8 cellular contexts compared by ENCODE assay signal in the genomic region with DNA sequence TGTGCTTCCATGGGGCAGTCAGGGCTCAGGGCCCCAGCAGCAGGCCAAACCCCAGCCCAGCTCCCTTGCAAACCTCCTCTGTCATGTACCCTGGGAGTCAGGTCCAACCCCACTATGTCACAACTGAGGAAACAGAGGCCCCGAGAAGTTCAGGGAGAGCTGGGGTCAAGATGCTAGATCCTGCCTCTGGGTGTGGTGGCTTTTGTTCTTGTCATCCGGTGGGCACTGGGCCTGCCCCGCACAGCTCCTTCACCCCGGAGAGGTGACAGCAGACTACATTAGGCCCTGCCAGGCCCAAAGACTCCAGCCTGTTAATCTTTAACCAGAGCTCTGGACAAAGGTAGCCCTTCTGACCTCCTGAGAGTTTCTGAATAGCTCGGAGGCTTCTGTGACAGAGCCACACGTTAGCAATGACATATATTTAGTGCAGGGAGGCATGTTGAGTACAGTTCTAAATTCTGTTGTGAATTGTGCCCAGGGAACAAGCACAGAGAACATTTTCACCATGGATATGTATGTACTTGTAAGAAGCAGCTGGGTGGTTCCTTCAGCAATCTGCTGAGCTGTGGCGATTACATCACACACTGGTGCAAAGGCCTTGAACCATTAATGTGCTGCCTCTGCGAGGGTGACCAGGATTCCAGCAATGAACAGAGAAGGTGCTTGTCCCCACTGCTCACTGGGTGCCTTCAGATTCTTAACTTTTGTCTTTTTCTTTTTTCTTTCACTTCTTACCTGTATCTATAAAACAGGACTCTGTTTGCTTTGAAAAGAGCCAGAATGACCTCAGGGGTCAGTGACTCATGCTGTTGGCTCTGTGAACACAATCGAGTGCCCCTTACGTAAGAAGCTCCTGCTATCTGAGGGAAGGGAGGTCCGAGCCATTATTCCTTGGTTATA.
DNase-seq lines count a peak whose midpoint lies in the region; ATAC-seq and TF ChIP-seq lines count a peak whose summit lies in the region.

No MANE protein-coding gene starts in this region.

- H3K27ac ChIP-seq in layer of hippocampus (ENCODE audit: low read depth, low read length) (peak overlapping the region; percentile 93), urinary bladder (ENCODE audit: low read depth) (peak overlapping the region; percentile 88)

- TF ChIP-seq POLR2A in GM18505 (IDR thresholded peaks at IDR 0.05; ENCODE audit: borderline replicate concordance, extremely low read depth, insufficient read depth, insufficient read length), result no peak

- H3K36me3 ChIP-seq in urinary bladder (ENCODE audit: insufficient read depth), result no peaks in the 10 kb centered on the region

- DNase-seq in astrocyte of the hippocampus (ENCODE audit: low read depth, low spot score) (peak; percentile 86), OCI-M2 (lab: John Stamatoyannopoulos, UW; ENCODE audit: unreplicated experiment) (no peak), cortex of kidney (lab: John Stamatoyannopoulos, UW) (no peak)

- H3K4me1 ChIP-seq in urinary bladder (ENCODE audit: insufficient read depth), result no peaks in the 10 kb centered on the region

- 54% methylated on average over 11 of the region's 11 CpGs for WGBS in urinary bladder

- ATAC-seq in GM18511 (IDR thresholded peaks at IDR 0.05; ENCODE audit: unreplicated experiment) (peak; percentile 88), HG03460 (IDR thresholded peaks at IDR 0.05; ENCODE audit: unreplicated experiment) (peak; percentile 56), GM18505 (IDR thresholded peaks at IDR 0.05; ENCODE audit: unreplicated experiment) (no peak)

- H3K27me3 ChIP-seq in layer of hippocampus (ENCODE audit: control insufficient read depth, insufficient read depth, low read length), result no peaks in the 10 kb centered on the region

- H3K4me3 ChIP-seq in urinary bladder (ENCODE audit: low read depth, low read length), result no peak overlapping the region
